29 cellular contexts compared by ENCODE assay signal in the genomic region with DNA sequence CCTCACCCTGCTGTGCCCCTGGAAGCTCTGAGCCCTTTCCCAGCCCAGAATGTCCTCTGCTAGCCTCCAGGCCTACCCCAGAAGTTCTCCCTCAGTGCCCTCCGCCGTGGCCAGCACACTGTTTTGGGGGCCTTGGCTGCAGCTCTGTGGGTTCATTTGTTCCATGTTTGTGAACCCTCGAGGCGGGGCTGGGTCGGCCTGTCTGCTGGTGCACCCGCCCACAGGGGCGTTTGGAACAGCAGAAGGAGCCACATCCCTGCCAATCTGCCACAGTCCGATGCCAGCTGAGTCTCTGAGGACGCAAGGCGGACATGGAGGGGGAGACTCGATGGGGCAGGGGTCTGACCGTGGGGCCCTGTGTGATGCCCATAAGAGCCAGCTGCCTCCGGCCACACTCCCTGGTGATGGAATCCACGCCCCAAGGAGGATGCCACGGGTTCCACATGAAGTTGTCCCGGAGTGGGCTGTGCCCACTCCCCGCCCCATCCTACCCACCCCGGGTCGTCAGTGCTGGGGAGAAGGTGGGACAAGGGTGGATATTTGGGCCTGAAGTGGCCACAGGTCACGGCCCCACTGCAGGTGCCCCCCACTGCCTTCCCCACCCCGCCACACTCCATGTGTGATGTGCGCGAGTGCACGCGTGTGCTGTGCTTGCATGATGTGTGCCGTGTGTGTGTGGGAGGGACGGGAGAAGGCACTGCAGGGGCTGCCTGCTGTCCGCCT. TPM values are rescaled to one million over a fixed set of nuclear protein-coding genes. Genes with fewer than 3 reads are reported as not detected.
A peak's percentile ranks its signal among the peaks of the same experiment; 100 is the strongest.
DNase-seq lines count a peak whose midpoint lies in the region; ATAC-seq, FAIRE-seq and TF ChIP-seq lines count a peak whose summit lies in the region.
"Had no signal": no experiment of that assay in that cellular context is flagged by ENCODE, and none has a peak within 500 bp of the region (broad histone marks: within the 10 kb centered on the region; RNA-seq: fewer than 3 reads in every experiment).

No MANE protein-coding gene starts in this region.

- H2BK5ac ChIP-seq in mesenchymal stem cell (ENCODE audit: low read depth, low read length, poor library complexity, severe bottlenecking): no peak overlapping the region

- TF ChIP-seq CTCF in CD14-positive monocyte (IDR thresholded peaks at IDR 0.05): no peak
- TF ChIP-seq CTCF in K562 (IDR thresholded peaks at IDR 0.05 in 2 of 3, conservative IDR thresholded peaks at IDR 0.05 in 1 of 3; ENCODE audit: insufficient read depth in 2 of 3, low read depth in 1 of 3, low read length in 3 of 3): no peak
- TF ChIP-seq CTCF in osteocyte (IDR thresholded peaks at IDR 0.05): no peak

- H3K9me3 Mint-ChIP-seq in CD14-positive monocyte (peaks cover 0 to 3% (median 2%) of the 10 kb centered on the region in 7 donors), osteocyte (ENCODE audit: unreplicated experiment) (no peaks in the 10 kb centered on the region)
- no peaks in the 10 kb centered on the region for H3K9me3 Mint-ChIP-seq in activated naive CD4-positive, alpha-beta T cell treated with anti-CD3 and anti-CD28 coated beads, Interleukin-2, amount 10 ng/mL, durations not matched to agents 7 days and 5 days
- H3K9me3 Mint-ChIP-seq: activated CD8-positive, alpha-beta T cell treated with anti-CD3 and anti-CD28 coated beads for 36 hours; mesothelial cell of epicardium had no signal

- H3K9me1 ChIP-seq in K562 (ENCODE audit: control insufficient read depth, insufficient read depth, low read length): no peaks in the 10 kb centered on the region

- peak overlapping the region; percentile 46 for H4K91ac ChIP-seq in mesenchymal stem cell (ENCODE audit: low read length)

- no peak overlapping the region for H4K8ac ChIP-seq in mesenchymal stem cell (ENCODE audit: low read length)

- intact Hi-C loops in CD14-positive monocyte (cut with micrococcal nuclease) (no loop called here), K562 (cut with micrococcal nuclease) (no loop called here)

- CTCF ChIA-PET in K562 (lab: Yijun Ruan, JAX; ENCODE audit: low intra/inter-chr PET ratio): no interaction called here
- CTCF ChIA-PET in activated naive CD4-positive, alpha-beta T cell treated with anti-CD3 and anti-CD28 coated beads, Interleukin-2, amount 10 ng/mL, durations not matched to agents 7 days and 5 days (lab: Charles Lee): no interaction called here

- no TSS peak for BruUV-seq in K562 (replicated peaks; lab: Mats Ljungman, UMichigan)

- H2BK12ac ChIP-seq in mesenchymal stem cell (ENCODE audit: low read length in 2 of 2): no peak overlapping the region

- H3K27ac Mint-ChIP-seq in CD14-positive monocyte (no peak overlapping the region), osteocyte (ENCODE audit: unreplicated experiment) (no peak overlapping the region)
- no peak overlapping the region for H3K27ac Mint-ChIP-seq in activated naive CD4-positive, alpha-beta T cell treated with anti-CD3 and anti-CD28 coated beads, Interleukin-2, amount 10 ng/mL, durations not matched to agents 7 days and 5 days
- H3K27ac Mint-ChIP-seq: activated CD4-positive, alpha-beta T cell treated with anti-CD3 and anti-CD28 coated beads for 36 hours; activated CD8-positive, alpha-beta T cell treated with anti-CD3 and anti-CD28 coated beads for 36 hours; activated naive CD8-positive, alpha-beta T cell; mesothelial cell of epicardium had no signal

- no peak overlapping the region for H3K4me3 Mint-ChIP-seq in CD14-positive monocyte
- H3K4me3 Mint-ChIP-seq in osteocyte (ENCODE audit: unreplicated experiment): no peak overlapping the region
- H3K4me3 Mint-ChIP-seq in activated naive CD4-positive, alpha-beta T cell treated with anti-CD3 and anti-CD28 coated beads, Interleukin-2, amount 10 ng/mL, durations not matched to agents 7 days and 5 days: no peak overlapping the region
- H3K4me3 Mint-ChIP-seq: activated CD4-positive, alpha-beta T cell treated with anti-CD3 and anti-CD28 coated beads for 36 hours; activated CD8-positive, alpha-beta T cell treated with anti-CD3 and anti-CD28 coated beads for 36 hours; activated naive CD8-positive, alpha-beta T cell; mesothelial cell of epicardium; stimulated activated naive B cell treated with anti-CD40 and anti-IgM and Interleukin-4, amounts not matched to agents 10 μg/mL and 1 μg/mL and 100 μg/mL, for 72 hours had no signal

- no peak for ATAC-seq in K562
- ATAC-seq in GM18858 (IDR thresholded peaks at IDR 0.05; ENCODE audit: unreplicated experiment): no peak
- ATAC-seq: activated CD4-positive, alpha-beta T cell treated with anti-CD3 and anti-CD28 coated beads for 36 hours; activated CD8-positive, alpha-beta T cell treated with anti-CD3 and anti-CD28 coated beads for 36 hours; stimulated activated naive B cell treated with anti-CD40 and anti-IgM and Interleukin-4, amounts not matched to agents 10 μg/mL and 1 μg/mL and 100 μg/mL, for 72 hours; upper lobe of right lung had no signal

- no peak overlapping the region for H3K18ac ChIP-seq in mesenchymal stem cell (ENCODE audit: low read depth in 1 of 2, low read length in 2 of 2)

- peaks cover 0 to 39% of the 10 kb centered on the region in 2 experiments; a peak in 2 of 5 replicates for H3K4me1 ChIP-seq in K562 (replicated peaks in 1 of 2; ENCODE audit: control insufficient read depth in 2 of 2, insufficient read depth in 2 of 2, low read length in 2 of 2)
- peaks cover 9% of the 10 kb centered on the region for H3K4me1 ChIP-seq in mesenchymal stem cell (ENCODE audit: control insufficient read depth, insufficient read depth, low read depth, low read length)
- H3K4me1 ChIP-seq: ascending aorta, BE2C, colonic mucosa, upper lobe of right lung had no signal

- 42% methylated on average over 19 of the region's 28 CpGs for whole genome bisulfite sequencing in K562 (ENCODE audit: insufficient coverage, low coverage, missing lambda C conversion rate)
- 92% methylated on average over 27 of the region's 28 CpGs for WGBS in mesenchymal stem cell

- H3K27me3 Mint-ChIP-seq in CD14-positive monocyte (ENCODE audit: low read depth in 3 of 3) (peaks cover 3 to 8% (median 3%) of the 10 kb centered on the region in 3 donors), osteocyte (ENCODE audit: unreplicated experiment) (no peaks in the 10 kb centered on the region)
- H3K27me3 Mint-ChIP-seq in activated naive CD4-positive, alpha-beta T cell treated with anti-CD3 and anti-CD28 coated beads, Interleukin-2, amount 10 ng/mL, durations not matched to agents 7 days and 5 days: no peaks in the 10 kb centered on the region
- H3K27me3 Mint-ChIP-seq: activated CD4-positive, alpha-beta T cell treated with anti-CD3 and anti-CD28 coated beads for 36 hours; activated CD8-positive, alpha-beta T cell treated with anti-CD3 and anti-CD28 coated beads for 36 hours; activated naive CD8-positive, alpha-beta T cell; naive B cell; stimulated activated naive B cell treated with anti-CD40 and anti-IgM and Interleukin-4, amounts not matched to agents 10 μg/mL and 1 μg/mL and 100 μg/mL, for 72 hours had no signal

- TF ChIP-seq POLR2A in K562 (conservative IDR thresholded peaks at IDR 0.05): no peak

- H3K9me3 ChIP-seq in K562 (replicated peaks; ENCODE audit: control insufficient read depth, insufficient read depth, low read depth, low read length) (no peaks in the 10 kb centered on the region), mesenchymal stem cell (ENCODE audit: control insufficient read depth, low read length) (no peaks in the 10 kb centered on the region)
- H3K9me3 ChIP-seq: ascending aorta, BE2C, colonic mucosa, Peyer's patch, upper lobe of right lung had no signal

- H3K4me3 ChIP-seq in K562: no peak overlapping the region
- no peak overlapping the region for H3K4me3 ChIP-seq in mesenchymal stem cell (ENCODE audit: insufficient read depth in 1 of 2, low read depth in 1 of 2, low read length in 2 of 2)
- H3K4me3 ChIP-seq: ascending aorta, colonic mucosa, Peyer's patch, skin epidermis, upper lobe of right lung had no signal

- no peak for TF ChIP-seq EP300 in K562 (IDR thresholded peaks at IDR 0.05; ENCODE audit: low read length)

- POLR2A ChIA-PET in K562 (lab: Yijun Ruan, JAX): interaction anchor here (1.0 to 1.5 kb wide), 2 partner anchors 14 to 20 kb away, joined by 3 read pairs; no protein-coding TSS in a partner anchor

- H3K23ac ChIP-seq in mesenchymal stem cell (ENCODE audit: low read length in 2 of 2): no peak overlapping the region

- H3K36me3 ChIP-seq in K562 (ENCODE audit: control insufficient read depth, insufficient read depth, low read length) (peaks cover 16% of the 10 kb centered on the region), mesenchymal stem cell (ENCODE audit: control insufficient read depth in 1 of 2, insufficient read depth in 2 of 2, low read depth in 1 of 2, low read length in 2 of 2) (peaks cover 14 to 17% of the 10 kb centered on the region in 2 experiments)

- H3K9ac ChIP-seq in K562 (ENCODE audit: insufficient read depth in 1 of 2, low read depth in 2 of 2, low read length in 2 of 2) (no peak overlapping the region; a peak in 1 of 4 replicates), mesenchymal stem cell (ENCODE audit: low read length) (no peak overlapping the region)

- no peaks in the 10 kb centered on the region for H3K79me2 ChIP-seq in K562 (ENCODE audit: control insufficient read depth, insufficient read depth, low read length)

- no peak overlapping the region for H2BK15ac ChIP-seq in mesenchymal stem cell (ENCODE audit: low read depth, poor library complexity, severe bottlenecking)

- H2BK120ac ChIP-seq in mesenchymal stem cell (ENCODE audit: low read depth, low read length): no peak overlapping the region

- peaks cover 17 to 47% of the 10 kb centered on the region in 2 experiments; a peak in 3 of 5 replicates for H3K27me3 ChIP-seq in K562 (ENCODE audit: control insufficient read depth in 2 of 2, insufficient read depth in 2 of 2, low read length in 2 of 2)
- peaks cover 0 to 51% of the 10 kb centered on the region in 2 experiments for H3K27me3 ChIP-seq in mesenchymal stem cell (ENCODE audit: control insufficient read depth in 1 of 2, insufficient read depth in 1 of 2, low read length in 2 of 2)
- H3K27me3 ChIP-seq: ascending aorta, BE2C, colonic mucosa, Peyer's patch, upper lobe of right lung had no signal

- FAIRE-seq in K562 (lab: Jason Lieb, UNC): no peak
- FAIRE-seq: GM12892, H1 had no signal

- H3K4me2 ChIP-seq in K562 (ENCODE audit: insufficient read depth, low read length) (no peak overlapping the region), mesenchymal stem cell (ENCODE audit: low read length, poor library complexity, severe bottlenecking) (no peak overlapping the region)

- H3K27ac ChIP-seq in K562 (ENCODE audit: extremely low read depth, low read depth, low read length): no peak overlapping the region
- H3K27ac ChIP-seq in mesenchymal stem cell (ENCODE audit: low read length, poor library complexity, severe bottlenecking): no peak overlapping the region
- H3K27ac ChIP-seq: ascending aorta, colonic mucosa, epithelial cell of prostate, Peyer's patch, skin epidermis, upper lobe of right lung, VCaP had no signal

- no peak overlapping the region for H2AFZ ChIP-seq in K562 (ENCODE audit: low read depth, low read length)
- H2AFZ ChIP-seq in mesenchymal stem cell (ENCODE audit: low read depth, low read length): no peak overlapping the region

- H3K14ac ChIP-seq in mesenchymal stem cell (ENCODE audit: low read length in 2 of 2): no peak overlapping the region

- no peaks in the 10 kb centered on the region for H4K20me1 ChIP-seq in K562 (replicated peaks; ENCODE audit: control insufficient read depth, insufficient read depth, low read length)

- DNase-seq in CD14-positive monocyte (ENCODE audit: low spot score): peak; percentile 38
- DNase-seq in K562 (ENCODE audit: extremely low read depth in 1 of 4, low spot score in 3 of 4): no peak
- no peak for DNase-seq in mesenchymal stem cell
- DNase-seq in osteocyte (ENCODE audit: extremely low spot score, unreplicated experiment): no peak
- no peak for DNase-seq in activated naive CD4-positive, alpha-beta T cell treated with anti-CD3 and anti-CD28 coated beads, Interleukin-2, amount 10 ng/mL, durations not matched to agents 7 days and 5 days
- DNase-seq: activated CD4-positive, alpha-beta T cell treated with anti-CD3 and anti-CD28 coated beads for 36 hours; activated CD8-positive, alpha-beta memory T cell treated with anti-CD3 and anti-CD28 coated beads, Interleukin-2, amount 50 U/mL, for 48 hours; activated CD8-positive, alpha-beta T cell treated with anti-CD3 and anti-CD28 coated beads for 36 hours; BE2C; colonic mucosa; DMS53; effector CD8-positive, alpha-beta T cell; naive B cell; NCI-H146; NCI-H748 treated with DMSO at 0.1 percent for 48 hours; Peyer's patch; stimulated activated naive B cell treated with anti-CD40 and anti-IgM and Interleukin-4, amounts not matched to agents 10 μg/mL and 1 μg/mL and 100 μg/mL, for 72 hours; SW 1271; T-helper 9 cell; upper lobe of right lung had no signal

- peaks cover 10% of the 10 kb centered on the region for H3K4me1 Mint-ChIP-seq in CD14-positive monocyte
- H3K4me1 Mint-ChIP-seq in osteocyte (ENCODE audit: unreplicated experiment): peaks cover 1% of the 10 kb centered on the region
- H3K4me1 Mint-ChIP-seq in activated naive CD4-positive, alpha-beta T cell treated with anti-CD3 and anti-CD28 coated beads, Interleukin-2, amount 10 ng/mL, durations not matched to agents 7 days and 5 days: peaks cover 14% of the 10 kb centered on the region

- H3K4ac ChIP-seq in mesenchymal stem cell (ENCODE audit: low read depth in 1 of 2, low read length in 2 of 2): no peak overlapping the region

- in situ Hi-C loops in K562 (cut with MboI): no loop called here

- H3K36me3 Mint-ChIP-seq in CD14-positive monocyte (peaks cover 14 to 17% of the 10 kb centered on the region in 2 donors), osteocyte (ENCODE audit: unreplicated experiment) (peaks cover 4% of the 10 kb centered on the region)
- peaks cover 17% of the 10 kb centered on the region for H3K36me3 Mint-ChIP-seq in activated naive CD4-positive, alpha-beta T cell treated with anti-CD3 and anti-CD28 coated beads, Interleukin-2, amount 10 ng/mL, durations not matched to agents 7 days and 5 days
- H3K36me3 Mint-ChIP-seq: naive B cell had no signal

- peaks cover 7% of the 10 kb centered on the region for H3K79me1 ChIP-seq in mesenchymal stem cell (replicated peaks; ENCODE audit: low read length, poor library complexity, severe bottlenecking)

- no peak overlapping the region for H2AK5ac ChIP-seq in mesenchymal stem cell (ENCODE audit: low read length, severe bottlenecking)

- no peak for TF ChIP-seq RAD21 in K562 (CRISPR knock-in tag; conservative IDR thresholded peaks at IDR 0.05 in 1 of 2, IDR thresholded peaks at IDR 0.05 in 1 of 2)

RNA-seq across cellular contexts. Expression of a gene that starts 7.1 kb away (rescaled TPM):
- polyA plus RNA-seq in CD14-positive monocyte (100 to 1,000 TPM; 367 to 397 TPM), K562 (2011; rRNA removed) (573 and 595 TPM in 2 replicates), K562 (2014; fragmentation: Illumina TruSeq; extraction: Trizol) (632 and 822 TPM in 2 replicates), K562 (2014; fragmentation: Nextera tagmentation; extraction: Ambion mirVana) (1,000 to 10,000 TPM; 2,400 to 2,480 TPM), K562 (2014; rRNA removed) (987 and 1,053 TPM in 2 replicates)
- total RNA-seq in K562 (2011; cell fraction: chromatin; rRNA removed; ENCODE audit: low replicate concordance): 72.8 and 88.6 TPM in 2 replicates
- total RNA-seq in K562 (2011; cell fraction: nucleolus; rRNA removed): 122 and 189 TPM in 2 replicates
- total RNA-seq in K562 (2011; cell fraction: nucleoplasm; rRNA removed): 125 and 130 TPM in 2 replicates
- total RNA-seq in K562 (2014; rRNA removed) (746 and 978 TPM in 2 replicates), K562 (2014; rRNA removed; fragmentation: Illumina TruSeq; extraction: Trizol) (839 and 887 TPM in 2 replicates), K562 (2015; rRNA removed; fragmentation: Illumina TruSeq; extraction: Trizol) (914 and 930 TPM in 2 replicates), K562 (2021) (509 and 535 TPM in 2 replicates), osteocyte (261 and 271 TPM in 2 replicates)
- polyA plus RNA-seq in K562 (2011; cell fraction: cytosol; rRNA removed): 589 and 678 TPM in 2 replicates
- 222 and 265 TPM in 2 replicates for polyA plus RNA-seq in K562 (2011; cell fraction: nucleus; rRNA removed)
- 689 and 2,439 TPM in 2 replicates for polyA plus RNA-seq in K562 (2012)
- polyA minus RNA-seq in K562 (2011; rRNA and poly(A)+ RNA removed): 147 and 173 TPM in 2 replicates
- polyA minus RNA-seq in K562 (2011; cell fraction: cytosol; rRNA and poly(A)+ RNA removed): 96.7 and 103 TPM in 2 replicates
- polyA minus RNA-seq in K562 (2011; cell fraction: nucleus; rRNA and poly(A)+ RNA removed): 41.5 and 69.1 TPM in 2 replicates
- polyA plus RNA-seq in mesenchymal stem cell (2013, experiment 1 of 2): 1,109 TPM
- 1,079 TPM for polyA plus RNA-seq in mesenchymal stem cell (2013, experiment 2 of 2)
- total RNA-seq: ascending aorta had no signal

RNA-seq across cellular contexts. Expression of a gene that starts 7.4 kb away (rescaled TPM):
- polyA plus RNA-seq in CD14-positive monocyte (1 to 10 TPM; 4.2 to 7.2 TPM), K562 (2011; rRNA removed) (3.8 and 4.1 TPM in 2 replicates), K562 (2014; fragmentation: Illumina TruSeq; extraction: Trizol) (3.4 and 5.5 TPM in 2 replicates), K562 (2014; fragmentation: Nextera tagmentation; extraction: Ambion mirVana) (1 to 10 TPM; 1.4 TPM), K562 (2014; rRNA removed) (6.0 and 6.9 TPM in 2 replicates)
- 13.3 and 32.0 TPM in 2 replicates for total RNA-seq in K562 (2011; cell fraction: chromatin; rRNA removed; ENCODE audit: low replicate concordance)
- total RNA-seq in K562 (2011; cell fraction: nucleolus; rRNA removed): 19.7 and 19.9 TPM in 2 replicates
- 9.6 and 13.4 TPM in 2 replicates for total RNA-seq in K562 (2011; cell fraction: nucleoplasm; rRNA removed)
- total RNA-seq in K562 (2014; rRNA removed) (4.9 and 6.2 TPM in 2 replicates), K562 (2014; rRNA removed; fragmentation: Illumina TruSeq; extraction: Trizol) (2.6 and 3.1 TPM in 2 replicates), K562 (2015; rRNA removed; fragmentation: Illumina TruSeq; extraction: Trizol) (5.1 and 5.9 TPM in 2 replicates), K562 (2021) (9.1 and 10.0 TPM in 2 replicates), osteocyte (32.2 and 32.3 TPM in 2 replicates)
- polyA plus RNA-seq in K562 (2011; cell fraction: cytosol; rRNA removed): 2.8 TPM in 2 replicates
- 18.2 and 29.5 TPM in 2 replicates for polyA plus RNA-seq in K562 (2011; cell fraction: nucleus; rRNA removed)
- 9.3 and 13.7 TPM in 2 replicates for polyA plus RNA-seq in K562 (2012)
- polyA minus RNA-seq in K562 (2011; rRNA and poly(A)+ RNA removed): 3.1 and 4.0 TPM in 2 replicates
- polyA minus RNA-seq in K562 (2011; cell fraction: cytosol; rRNA and poly(A)+ RNA removed): 0.76 and 1.5 TPM in 2 replicates
- polyA minus RNA-seq in K562 (2011; cell fraction: nucleus; rRNA and poly(A)+ RNA removed): 11.0 and 13.6 TPM in 2 replicates
- 15.0 TPM for polyA plus RNA-seq in mesenchymal stem cell (2013, experiment 1 of 2)
- 13.1 TPM for polyA plus RNA-seq in mesenchymal stem cell (2013, experiment 2 of 2)

RNA-seq across cellular contexts. Expression of a gene that starts 22.0 kb away (rescaled TPM):
- polyA plus RNA-seq in CD14-positive monocyte (10 to 100 TPM in 1 of 2 donors, 1 to 10 TPM in 1; 9.5 to 11.1 TPM), K562 (2011; rRNA removed) (not detected in 2 replicates), K562 (2014; fragmentation: Illumina TruSeq; extraction: Trizol) (not detected in 2 replicates), K562 (2014; fragmentation: Nextera tagmentation; extraction: Ambion mirVana) (not detected), K562 (2014; rRNA removed) (0.18 and 0.41 TPM in 2 replicates)
- total RNA-seq in K562 (2011; cell fraction: chromatin; rRNA removed; ENCODE audit: low replicate concordance): not detected in 2 replicates
- total RNA-seq in K562 (2011; cell fraction: nucleolus; rRNA removed): 0.39 TPM in 1 of 2 replicates, not detected in the other
- 0.61 TPM in 1 of 2 replicates, not detected in the other for total RNA-seq in K562 (2011; cell fraction: nucleoplasm; rRNA removed)
- total RNA-seq in K562 (2014; rRNA removed) (not detected in 2 replicates), K562 (2014; rRNA removed; fragmentation: Illumina TruSeq; extraction: Trizol) (not detected in 2 replicates), K562 (2015; rRNA removed; fragmentation: Illumina TruSeq; extraction: Trizol) (not detected in 2 replicates), K562 (2021) (0.24 and 0.29 TPM in 2 replicates), osteocyte (0.31 and 0.67 TPM in 2 replicates)
- 0.03 and 0.22 TPM in 2 replicates for polyA plus RNA-seq in K562 (2011; cell fraction: cytosol; rRNA removed)
- 0.25 and 0.55 TPM in 2 replicates for polyA plus RNA-seq in K562 (2011; cell fraction: nucleus; rRNA removed)
- polyA plus RNA-seq in K562 (2012): 0.21 and 0.30 TPM in 2 replicates
- not detected in 2 replicates for polyA minus RNA-seq in K562 (2011; rRNA and poly(A)+ RNA removed)
- not detected in 2 replicates for polyA minus RNA-seq in K562 (2011; cell fraction: cytosol; rRNA and poly(A)+ RNA removed)
- polyA minus RNA-seq in K562 (2011; cell fraction: nucleus; rRNA and poly(A)+ RNA removed): not detected in 2 replicates
- 1.4 TPM for polyA plus RNA-seq in mesenchymal stem cell (2013, experiment 1 of 2)
- polyA plus RNA-seq in mesenchymal stem cell (2013, experiment 2 of 2): 1.3 TPM

RNA-seq across cellular contexts. Expression of a gene that starts 38.6 kb away (rescaled TPM):
- polyA plus RNA-seq in CD14-positive monocyte (1 to 10 TPM; 7.0 to 8.3 TPM), K562 (2011; rRNA removed) (37.2 and 42.2 TPM in 2 replicates), K562 (2014; fragmentation: Illumina TruSeq; extraction: Trizol) (18.9 and 20.4 TPM in 2 replicates), K562 (2014; fragmentation: Nextera tagmentation; extraction: Ambion mirVana) (1 to 10 TPM; 2.6 to 4.3 TPM), K562 (2014; rRNA removed) (40.1 and 40.2 TPM in 2 replicates)
- total RNA-seq in K562 (2011; cell fraction: chromatin; rRNA removed; ENCODE audit: low replicate concordance): 122 and 175 TPM in 2 replicates
- total RNA-seq in K562 (2011; cell fraction: nucleolus; rRNA removed): 123 and 128 TPM in 2 replicates
- total RNA-seq in K562 (2011; cell fraction: nucleoplasm; rRNA removed): 119 and 129 TPM in 2 replicates
- total RNA-seq in K562 (2014; rRNA removed) (31.3 and 39.9 TPM in 2 replicates), K562 (2014; rRNA removed; fragmentation: Illumina TruSeq; extraction: Trizol) (13.3 and 14.7 TPM in 2 replicates), K562 (2015; rRNA removed; fragmentation: Illumina TruSeq; extraction: Trizol) (19.1 and 20.3 TPM in 2 replicates), K562 (2021) (39.6 and 46.1 TPM in 2 replicates), osteocyte (69.8 and 70.0 TPM in 2 replicates)
- polyA plus RNA-seq in K562 (2011; cell fraction: cytosol; rRNA removed): 35.7 and 39.0 TPM in 2 replicates
- 197 and 242 TPM in 2 replicates for polyA plus RNA-seq in K562 (2011; cell fraction: nucleus; rRNA removed)
- polyA plus RNA-seq in K562 (2012): 22.9 and 34.4 TPM in 2 replicates
- polyA minus RNA-seq in K562 (2011; rRNA and poly(A)+ RNA removed): 25.9 and 30.6 TPM in 2 replicates
- polyA minus RNA-seq in K562 (2011; cell fraction: cytosol; rRNA and poly(A)+ RNA removed): 22.7 and 34.9 TPM in 2 replicates
- polyA minus RNA-seq in K562 (2011; cell fraction: nucleus; rRNA and poly(A)+ RNA removed): 74.0 and 79.4 TPM in 2 replicates
- polyA plus RNA-seq in mesenchymal stem cell (2013, experiment 1 of 2): 33.6 TPM
- 32.1 TPM for polyA plus RNA-seq in mesenchymal stem cell (2013, experiment 2 of 2)

RNA-seq across cellular contexts. Expression of a gene that starts 41.6 kb away (rescaled TPM):
- polyA plus RNA-seq in CD14-positive monocyte (1 to 10 TPM; 3.7 to 6.3 TPM), K562 (2011; rRNA removed) (not detected in 2 replicates), K562 (2014; fragmentation: Illumina TruSeq; extraction: Trizol) (not detected in 2 replicates), K562 (2014; fragmentation: Nextera tagmentation; extraction: Ambion mirVana) (under 1 TPM in 1 of 2 experiments, not detected in 1; 0.04 TPM), K562 (2014; rRNA removed) (not detected in 2 replicates)
- 0.30 TPM in 1 of 2 replicates, not detected in the other for total RNA-seq in K562 (2011; cell fraction: chromatin; rRNA removed; ENCODE audit: low replicate concordance)
- total RNA-seq in K562 (2011; cell fraction: nucleolus; rRNA removed): not detected in 2 replicates
- not detected in 2 replicates for total RNA-seq in K562 (2011; cell fraction: nucleoplasm; rRNA removed)
- total RNA-seq in K562 (2014; rRNA removed) (not detected in 2 replicates), K562 (2014; rRNA removed; fragmentation: Illumina TruSeq; extraction: Trizol) (not detected in 2 replicates), K562 (2015; rRNA removed; fragmentation: Illumina TruSeq; extraction: Trizol) (not detected in 2 replicates), K562 (2021) (not detected in 2 replicates), osteocyte (1.6 TPM in 2 replicates)
- polyA plus RNA-seq in K562 (2011; cell fraction: cytosol; rRNA removed): 0.04 TPM in 1 of 2 replicates, not detected in the other
- not detected in 2 replicates for polyA plus RNA-seq in K562 (2011; cell fraction: nucleus; rRNA removed)
- 0.07 and 0.10 TPM in 2 replicates for polyA plus RNA-seq in K562 (2012)
- 0.07 TPM in 1 of 2 replicates, not detected in the other for polyA minus RNA-seq in K562 (2011; rRNA and poly(A)+ RNA removed)
- not detected in 2 replicates for polyA minus RNA-seq in K562 (2011; cell fraction: cytosol; rRNA and poly(A)+ RNA removed)
- polyA minus RNA-seq in K562 (2011; cell fraction: nucleus; rRNA and poly(A)+ RNA removed): not detected in 2 replicates
- 1.3 TPM for polyA plus RNA-seq in mesenchymal stem cell (2013, experiment 1 of 2)
- 0.97 TPM for polyA plus RNA-seq in mesenchymal stem cell (2013, experiment 2 of 2)
- total RNA-seq: ascending aorta had no signal
